Comparison of ENCODE assay signal across 9 cellular contexts in the genomic region with DNA sequence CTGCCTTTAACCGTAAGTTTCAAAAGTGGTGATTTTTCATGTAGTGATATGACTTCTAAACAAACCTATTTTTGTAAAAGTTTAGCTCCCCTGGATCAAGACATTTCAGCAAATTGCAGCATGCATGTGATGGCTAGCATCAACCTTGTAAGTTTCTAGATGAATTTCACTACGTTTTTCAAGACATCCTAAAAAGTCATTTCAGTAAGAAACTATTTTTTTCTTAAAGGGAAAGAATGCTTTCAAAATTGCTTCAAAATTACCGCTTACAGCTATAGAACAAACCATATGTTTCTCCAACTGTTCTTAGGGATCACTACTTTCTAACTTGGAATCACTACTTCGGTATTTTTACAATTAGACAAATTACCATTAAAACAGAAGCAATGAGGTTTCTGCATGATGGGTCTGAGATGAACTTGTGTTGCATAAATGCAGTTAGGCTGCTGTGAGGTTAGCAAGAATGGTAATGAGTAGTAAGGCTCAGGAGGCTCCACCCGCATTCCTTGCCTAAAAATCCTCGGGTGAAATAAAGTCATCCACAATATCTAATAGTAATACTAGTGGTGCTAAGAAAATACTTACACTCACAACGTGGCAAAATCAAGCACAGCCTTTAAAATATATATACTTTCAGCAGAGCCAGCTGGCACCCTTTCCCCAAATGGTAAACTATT. TPM values are rescaled to one million over a fixed set of nuclear protein-coding genes. Genes with fewer than 3 reads are reported as not detected.
DNase-seq lines count a peak whose midpoint lies in the region; TF ChIP-seq lines count a peak whose summit lies in the region.
"Had no signal": no experiment of that assay in that cellular context is flagged by ENCODE, and none has a peak within 500 bp of the region (broad histone marks: within the 10 kb centered on the region; RNA-seq: fewer than 3 reads in every experiment).

No MANE protein-coding gene starts in this region.

- no TSS peak for BruUV-seq in PC-9 (replicated peaks; lab: Mats Ljungman, UMichigan)

- H2AFZ ChIP-seq in PC-9: peak overlapping the region; percentile 81

- peaks cover 26% of the 10 kb centered on the region for H3K4me1 ChIP-seq in BLaER1
- peaks cover 31% of the 10 kb centered on the region for H3K4me1 ChIP-seq in PC-9 (replicated peaks; ENCODE audit: insufficient read depth)

- H3K27me3 ChIP-seq in BLaER1 (no peaks in the 10 kb centered on the region), PC-9 (ENCODE audit: insufficient read depth, low read depth) (no peaks in the 10 kb centered on the region)

- H3K36me3 Mint-ChIP-seq in neural crest cell (ENCODE audit: low read depth): no peaks in the 10 kb centered on the region

- DNase-seq in PC-9: no peak
- peak; percentile 47 for DNase-seq in epidermal melanocyte (ENCODE audit: insufficient read length, low spot score)
- DNase-seq in neural crest cell (ENCODE audit: low read depth, low spot score): no peak
- DNase-seq in 8988T: no peak
- DNase-seq in effector CD4-positive, alpha-beta T cell: no peak
- no peak for DNase-seq in SIG-M5 treated with dmso at 0.1 percent for 504 hours (lab: John Stamatoyannopoulos, UW; ENCODE audit: unreplicated experiment)
- DNase-seq in islet precursor cell: no peak

- H4K20me1 ChIP-seq in BLaER1 (no peaks in the 10 kb centered on the region), PC-9 (ENCODE audit: insufficient read depth) (no peaks in the 10 kb centered on the region)

- no peaks in the 10 kb centered on the region for H3K9me3 Mint-ChIP-seq in neural crest cell

- no peak overlapping the region for H3K9ac ChIP-seq in BLaER1

- TF ChIP-seq CTCF in PC-9 (conservative IDR thresholded peaks at IDR 0.05) (no peak), neural crest cell (conservative IDR thresholded peaks at IDR 0.05) (no peak)

- H3K4me3 ChIP-seq in BLaER1: peak overlapping the region; percentile 78
- H3K4me3 ChIP-seq in PC-9: peak overlapping the region; percentile 88; the same call in 1 of the 2 replicates

- peaks cover 27% of the 10 kb centered on the region for H3F3A ChIP-seq in PC-9 (ENCODE audit: insufficient read depth, low read depth)

- no peak overlapping the region for H3K27ac Mint-ChIP-seq in neural crest cell (ENCODE audit: unreplicated experiment)

- H3K4me2 ChIP-seq in BLaER1 (peak overlapping the region; percentile 96), PC-9 (peak overlapping the region; percentile 89)

- no peaks in the 10 kb centered on the region for H3K9me3 ChIP-seq in BLaER1
- H3K9me3 ChIP-seq in PC-9 (ENCODE audit: insufficient read depth, low read depth): no peaks in the 10 kb centered on the region

- peaks cover 11% of the 10 kb centered on the region for H3K27me3 Mint-ChIP-seq in neural crest cell (ENCODE audit: low read depth)

- H3K4me1 Mint-ChIP-seq in neural crest cell: peaks cover 13% of the 10 kb centered on the region

- H3K9me2 ChIP-seq in PC-9 (ENCODE audit: insufficient read depth): no peaks in the 10 kb centered on the region

- intact Hi-C loops in PC-9 (cut with micrococcal nuclease; ENCODE audit: unreplicated experiment): loop anchor here (1.0 to 5.0 kb wide), 5 partner anchors 53 to 239 kb away; a partner anchor contains a TSS

- H3K4me3 Mint-ChIP-seq in neural crest cell: peak overlapping the region; percentile 78

- CTCF ChIA-PET in PC-9 (lab: Charles Lee): interaction anchor here (0.7 kb wide), 1 partner anchor 249 kb away, joined by 4 read pairs; no protein-coding TSS in a partner anchor

- no peak overlapping the region for H3K27ac ChIP-seq in BLaER1
- peak overlapping the region; percentile 92 for H3K27ac ChIP-seq in PC-9
- H3K27ac ChIP-seq: epithelial cell of prostate had no signal

- no peaks in the 10 kb centered on the region for H3K36me3 ChIP-seq in BLaER1
- H3K36me3 ChIP-seq in PC-9 (ENCODE audit: low read depth): no peaks in the 10 kb centered on the region

- POLR2A ChIA-PET in PC-9 (lab: Charles Lee; ENCODE audit: unreplicated experiment): interaction anchor here (0.6 to 0.7 kb wide), 3 partner anchors 14 to 116 kb away, joined by 3 to 22 read pairs (median 12); a partner anchor contains a TSS

- H3K79me2 ChIP-seq in PC-9 (ENCODE audit: low read depth): peaks cover 40% of the 10 kb centered on the region

RNA-seq across cellular contexts. Expression of a gene that starts 53.8 kb away (rescaled TPM):
- 43.3 and 47.2 TPM in 2 replicates for total RNA-seq in PC-9 (2021)
- total RNA-seq in neural crest cell: 29.2 and 30.5 TPM in 2 replicates
